In the genomic region with DNA sequence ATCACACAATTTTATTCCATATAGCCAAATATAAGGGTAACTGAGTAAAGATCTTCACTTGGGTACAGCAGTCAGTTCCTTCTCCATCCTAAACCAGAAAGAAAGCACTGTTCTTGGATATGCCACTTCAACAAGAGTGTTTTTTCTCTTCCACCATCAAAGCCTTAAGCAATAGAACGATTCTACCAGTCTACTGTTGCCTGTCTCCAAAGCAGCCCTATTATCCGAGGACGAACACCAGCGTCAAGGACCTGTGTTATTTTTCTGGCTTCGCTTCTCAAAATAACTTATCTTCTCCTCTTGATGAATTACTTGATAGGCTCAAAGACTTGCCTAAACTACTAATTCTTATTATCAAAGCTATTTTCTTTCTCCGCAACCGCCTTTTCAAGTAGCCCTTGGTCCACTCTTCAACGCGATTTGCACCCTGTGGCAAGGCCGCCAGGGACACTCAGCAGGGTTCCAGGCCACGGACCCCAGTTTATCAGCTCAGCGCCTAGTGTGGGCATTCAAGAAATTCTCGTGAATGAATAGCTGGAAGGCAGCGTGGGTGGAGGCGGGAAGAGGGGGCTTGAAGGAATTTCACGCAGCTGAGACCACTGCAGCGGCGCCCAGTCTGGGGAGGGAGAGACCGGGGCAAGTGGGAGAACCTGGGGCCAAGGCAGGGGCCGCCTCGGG, we compare ENCODE assay signal across 1 cellular context.
TF ChIP-seq lines count a peak whose summit lies in the region.

No MANE protein-coding gene starts in this region.

TF ChIP-seq in HepG2, 621 proteins besides CTCF, POLR2A, EP300 and RAD21 (continued from another document and continues in another):
- TF ChIP-seq, protein P1, sequence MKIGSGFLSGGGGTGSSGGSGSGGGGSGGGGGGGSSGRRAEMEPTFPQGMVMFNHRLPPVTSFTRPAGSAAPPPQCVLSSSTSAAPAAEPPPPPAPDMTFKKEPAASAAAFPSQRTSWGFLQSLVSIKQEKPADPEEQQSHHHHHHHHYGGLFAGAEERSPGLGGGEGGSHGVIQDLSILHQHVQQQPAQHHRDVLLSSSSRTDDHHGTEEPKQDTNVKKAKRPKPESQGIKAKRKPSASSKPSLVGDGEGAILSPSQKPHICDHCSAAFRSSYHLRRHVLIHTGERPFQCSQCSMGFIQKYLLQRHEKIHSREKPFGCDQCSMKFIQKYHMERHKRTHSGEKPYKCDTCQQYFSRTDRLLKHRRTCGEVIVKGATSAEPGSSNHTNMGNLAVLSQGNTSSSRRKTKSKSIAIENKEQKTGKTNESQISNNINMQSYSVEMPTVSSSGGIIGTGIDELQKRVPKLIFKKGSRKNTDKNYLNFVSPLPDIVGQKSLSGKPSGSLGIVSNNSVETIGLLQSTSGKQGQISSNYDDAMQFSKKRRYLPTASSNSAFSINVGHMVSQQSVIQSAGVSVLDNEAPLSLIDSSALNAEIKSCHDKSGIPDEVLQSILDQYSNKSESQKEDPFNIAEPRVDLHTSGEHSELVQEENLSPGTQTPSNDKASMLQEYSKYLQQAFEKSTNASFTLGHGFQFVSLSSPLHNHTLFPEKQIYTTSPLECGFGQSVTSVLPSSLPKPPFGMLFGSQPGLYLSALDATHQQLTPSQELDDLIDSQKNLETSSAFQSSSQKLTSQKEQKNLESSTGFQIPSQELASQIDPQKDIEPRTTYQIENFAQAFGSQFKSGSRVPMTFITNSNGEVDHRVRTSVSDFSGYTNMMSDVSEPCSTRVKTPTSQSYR (CRISPR knock-in tag; IDR thresholded peaks at IDR 0.05; ENCODE audit: borderline replicate concordance), result no peak
- TF ChIP-seq TGIF2 (CRISPR knock-in tag; IDR thresholded peaks at IDR 0.05) (no peak), TCF12 (IDR thresholded peaks at IDR 0.05) (no peak), TCF12 (CRISPR knock-in tag; IDR thresholded peaks at IDR 0.05) (no peak), THYN1 (CRISPR knock-in tag; IDR thresholded peaks at IDR 0.05; ENCODE audit: borderline replicate concordance, low read depth) (no peak), SNRNP70 (IDR thresholded peaks at IDR 0.05; ENCODE audit: low read depth, low read length) (no peak), YEATS4 (CRISPR knock-in tag; IDR thresholded peaks at IDR 0.05; ENCODE audit: borderline replicate concordance) (no peak), LCORL (IDR thresholded peaks at IDR 0.05) (no peak), LCORL (CRISPR knock-in tag; IDR thresholded peaks at IDR 0.05) (no peak), NFE2L2 (IDR thresholded peaks at IDR 0.05; ENCODE audit: low read length) (no peak), SOX6 (IDR thresholded peaks at IDR 0.05) (no peak), SOX6 (CRISPR knock-in tag; IDR thresholded peaks at IDR 0.05) (no peak), ZBTB38 (CRISPR knock-in tag; IDR thresholded peaks at IDR 0.05) (no peak; the same call in 1 of the 2 replicates), MYC (CRISPR knock-in tag; IDR thresholded peaks at IDR 0.05; ENCODE audit: borderline replicate concordance) (no peak), ZFP37 (CRISPR knock-in tag; IDR thresholded peaks at IDR 0.05; ENCODE audit: borderline replicate concordance) (no peak), ZMYM3 (CRISPR knock-in tag; IDR thresholded peaks at IDR 0.05) (no peak), EHMT2 (IDR thresholded peaks at IDR 0.05; ENCODE audit: borderline replicate concordance, low read depth, low read length) (no peak), ZNF263 (CRISPR knock-in tag; IDR thresholded peaks at IDR 0.05) (no peak), ZNF282 (IDR thresholded peaks at IDR 0.05; ENCODE audit: partially characterized antibody) (no peak), ZNF224 (CRISPR knock-in tag; IDR thresholded peaks at IDR 0.05) (no peak), ZSCAN9 (CRISPR knock-in tag; IDR thresholded peaks at IDR 0.05; ENCODE audit: borderline replicate concordance) (0 out of 2 replicates have a peak, but pooled peaks have one; percentile 1), RARG (CRISPR knock-in tag; IDR thresholded peaks at IDR 0.05; ENCODE audit: low read depth) (no peak), MXD4 (CRISPR knock-in tag; IDR thresholded peaks at IDR 0.05) (0 out of 2 replicates have a peak, but pooled peaks have one; percentile 12), DPF2 (CRISPR knock-in tag; IDR thresholded peaks at IDR 0.05; ENCODE audit: borderline replicate concordance, low read depth) (no peak), AHR (CRISPR knock-in tag; IDR thresholded peaks at IDR 0.05) (no peak), ZNF17 (CRISPR knock-in tag; IDR thresholded peaks at IDR 0.05) (no peak), ZMYM4 (CRISPR knock-in tag; IDR thresholded peaks at IDR 0.05) (no peak), ZNF878 (CRISPR knock-in tag; IDR thresholded peaks at IDR 0.05) (peak; percentile 84; the same call in 1 of the 2 replicates), ZNF337 (CRISPR knock-in tag; IDR thresholded peaks at IDR 0.05; ENCODE audit: borderline replicate concordance, low read depth) (no peak), ZNF256 (CRISPR knock-in tag; conservative IDR thresholded peaks at IDR 0.05) (0 out of 2 replicates have a peak, but pooled peaks have one; percentile 8), NR2F2 (IDR thresholded peaks at IDR 0.05; ENCODE audit: borderline replicate concordance, low read depth) (peak; percentile 10; the same call in 1 of the 2 replicates), SMARCC2 (IDR thresholded peaks at IDR 0.05) (no peak), HOXA7 (CRISPR knock-in tag; IDR thresholded peaks at IDR 0.05) (no peak), CCAR2 (optimal IDR thresholded peaks at IDR 0.05; ENCODE audit: low read depth, low read length) (no peak), ZNF550 (CRISPR knock-in tag; IDR thresholded peaks at IDR 0.05; ENCODE audit: borderline replicate concordance) (no peak), ELF1 (CRISPR knock-in tag; IDR thresholded peaks at IDR 0.05) (no peak), ARID2 (CRISPR knock-in tag; IDR thresholded peaks at IDR 0.05; ENCODE audit: borderline replicate concordance) (peak; percentile 21; the same call in 1 of the 2 replicates), NFE2L1 (CRISPR knock-in tag; IDR thresholded peaks at IDR 0.05; ENCODE audit: borderline replicate concordance) (no peak)
- TF ChIP-seq, protein P2, sequence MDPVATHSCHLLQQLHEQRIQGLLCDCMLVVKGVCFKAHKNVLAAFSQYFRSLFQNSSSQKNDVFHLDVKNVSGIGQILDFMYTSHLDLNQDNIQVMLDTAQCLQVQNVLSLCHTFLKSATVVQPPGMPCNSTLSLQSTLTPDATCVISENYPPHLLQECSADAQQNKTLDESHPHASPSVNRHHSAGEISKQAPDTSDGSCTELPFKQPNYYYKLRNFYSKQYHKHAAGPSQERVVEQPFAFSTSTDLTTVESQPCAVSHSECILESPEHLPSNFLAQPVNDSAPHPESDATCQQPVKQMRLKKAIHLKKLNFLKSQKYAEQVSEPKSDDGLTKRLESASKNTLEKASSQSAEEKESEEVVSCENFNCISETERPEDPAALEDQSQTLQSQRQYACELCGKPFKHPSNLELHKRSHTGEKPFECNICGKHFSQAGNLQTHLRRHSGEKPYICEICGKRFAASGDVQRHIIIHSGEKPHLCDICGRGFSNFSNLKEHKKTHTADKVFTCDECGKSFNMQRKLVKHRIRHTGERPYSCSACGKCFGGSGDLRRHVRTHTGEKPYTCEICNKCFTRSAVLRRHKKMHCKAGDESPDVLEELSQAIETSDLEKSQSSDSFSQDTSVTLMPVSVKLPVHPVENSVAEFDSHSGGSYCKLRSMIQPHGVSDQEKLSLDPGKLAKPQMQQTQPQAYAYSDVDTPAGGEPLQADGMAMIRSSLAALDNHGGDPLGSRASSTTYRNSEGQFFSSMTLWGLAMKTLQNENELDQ (CRISPR knock-in tag; IDR thresholded peaks at IDR 0.05; ENCODE audit: borderline replicate concordance), result no peak
- TF ChIP-seq, protein P3, sequence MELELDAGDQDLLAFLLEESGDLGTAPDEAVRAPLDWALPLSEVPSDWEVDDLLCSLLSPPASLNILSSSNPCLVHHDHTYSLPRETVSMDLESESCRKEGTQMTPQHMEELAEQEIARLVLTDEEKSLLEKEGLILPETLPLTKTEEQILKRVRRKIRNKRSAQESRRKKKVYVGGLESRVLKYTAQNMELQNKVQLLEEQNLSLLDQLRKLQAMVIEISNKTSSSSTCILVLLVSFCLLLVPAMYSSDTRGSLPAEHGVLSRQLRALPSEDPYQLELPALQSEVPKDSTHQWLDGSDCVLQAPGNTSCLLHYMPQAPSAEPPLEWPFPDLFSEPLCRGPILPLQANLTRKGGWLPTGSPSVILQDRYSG (CRISPR knock-in tag; IDR thresholded peaks at IDR 0.05), result peak; percentile 80; the same call in 1 of the 2 replicates
- TF ChIP-seq, protein P4, sequence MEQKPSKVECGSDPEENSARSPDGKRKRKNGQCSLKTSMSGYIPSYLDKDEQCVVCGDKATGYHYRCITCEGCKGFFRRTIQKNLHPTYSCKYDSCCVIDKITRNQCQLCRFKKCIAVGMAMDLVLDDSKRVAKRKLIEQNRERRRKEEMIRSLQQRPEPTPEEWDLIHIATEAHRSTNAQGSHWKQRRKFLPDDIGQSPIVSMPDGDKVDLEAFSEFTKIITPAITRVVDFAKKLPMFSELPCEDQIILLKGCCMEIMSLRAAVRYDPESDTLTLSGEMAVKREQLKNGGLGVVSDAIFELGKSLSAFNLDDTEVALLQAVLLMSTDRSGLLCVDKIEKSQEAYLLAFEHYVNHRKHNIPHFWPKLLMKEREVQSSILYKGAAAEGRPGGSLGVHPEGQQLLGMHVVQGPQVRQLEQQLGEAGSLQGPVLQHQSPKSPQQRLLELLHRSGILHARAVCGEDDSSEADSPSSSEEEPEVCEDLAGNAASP (CRISPR knock-in tag; IDR thresholded peaks at IDR 0.05; ENCODE audit: borderline replicate concordance), result no peak
- TF ChIP-seq, protein P5, sequence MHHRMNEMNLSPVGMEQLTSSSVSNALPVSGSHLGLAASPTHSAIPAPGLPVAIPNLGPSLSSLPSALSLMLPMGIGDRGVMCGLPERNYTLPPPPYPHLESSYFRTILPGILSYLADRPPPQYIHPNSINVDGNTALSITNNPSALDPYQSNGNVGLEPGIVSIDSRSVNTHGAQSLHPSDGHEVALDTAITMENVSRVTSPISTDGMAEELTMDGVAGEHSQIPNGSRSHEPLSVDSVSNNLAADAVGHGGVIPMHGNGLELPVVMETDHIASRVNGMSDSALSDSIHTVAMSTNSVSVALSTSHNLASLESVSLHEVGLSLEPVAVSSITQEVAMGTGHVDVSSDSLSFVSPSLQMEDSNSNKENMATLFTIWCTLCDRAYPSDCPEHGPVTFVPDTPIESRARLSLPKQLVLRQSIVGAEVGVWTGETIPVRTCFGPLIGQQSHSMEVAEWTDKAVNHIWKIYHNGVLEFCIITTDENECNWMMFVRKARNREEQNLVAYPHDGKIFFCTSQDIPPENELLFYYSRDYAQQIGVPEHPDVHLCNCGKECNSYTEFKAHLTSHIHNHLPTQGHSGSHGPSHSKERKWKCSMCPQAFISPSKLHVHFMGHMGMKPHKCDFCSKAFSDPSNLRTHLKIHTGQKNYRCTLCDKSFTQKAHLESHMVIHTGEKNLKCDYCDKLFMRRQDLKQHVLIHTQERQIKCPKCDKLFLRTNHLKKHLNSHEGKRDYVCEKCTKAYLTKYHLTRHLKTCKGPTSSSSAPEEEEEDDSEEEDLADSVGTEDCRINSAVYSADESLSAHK (CRISPR knock-in tag; IDR thresholded peaks at IDR 0.05; ENCODE audit: borderline replicate concordance), result no peak
- TF ChIP-seq, protein P6, sequence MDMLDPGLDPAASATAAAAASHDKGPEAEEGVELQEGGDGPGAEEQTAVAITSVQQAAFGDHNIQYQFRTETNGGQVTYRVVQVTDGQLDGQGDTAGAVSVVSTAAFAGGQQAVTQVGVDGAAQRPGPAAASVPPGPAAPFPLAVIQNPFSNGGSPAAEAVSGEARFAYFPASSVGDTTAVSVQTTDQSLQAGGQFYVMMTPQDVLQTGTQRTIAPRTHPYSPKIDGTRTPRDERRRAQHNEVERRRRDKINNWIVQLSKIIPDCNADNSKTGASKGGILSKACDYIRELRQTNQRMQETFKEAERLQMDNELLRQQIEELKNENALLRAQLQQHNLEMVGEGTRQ (IDR thresholded peaks at IDR 0.05; ENCODE audit: low read depth, low read length), result no peak
- TF ChIP-seq, protein P6 (CRISPR knock-in tag; IDR thresholded peaks at IDR 0.05; ENCODE audit: borderline replicate concordance), result no peak
- TF ChIP-seq, protein P7, sequence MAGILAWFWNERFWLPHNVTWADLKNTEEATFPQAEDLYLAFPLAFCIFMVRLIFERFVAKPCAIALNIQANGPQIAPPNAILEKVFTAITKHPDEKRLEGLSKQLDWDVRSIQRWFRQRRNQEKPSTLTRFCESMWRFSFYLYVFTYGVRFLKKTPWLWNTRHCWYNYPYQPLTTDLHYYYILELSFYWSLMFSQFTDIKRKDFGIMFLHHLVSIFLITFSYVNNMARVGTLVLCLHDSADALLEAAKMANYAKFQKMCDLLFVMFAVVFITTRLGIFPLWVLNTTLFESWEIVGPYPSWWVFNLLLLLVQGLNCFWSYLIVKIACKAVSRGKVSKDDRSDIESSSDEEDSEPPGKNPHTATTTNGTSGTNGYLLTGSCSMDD (CRISPR knock-in tag; IDR thresholded peaks at IDR 0.05), result no peak
- TF ChIP-seq, protein P8, sequence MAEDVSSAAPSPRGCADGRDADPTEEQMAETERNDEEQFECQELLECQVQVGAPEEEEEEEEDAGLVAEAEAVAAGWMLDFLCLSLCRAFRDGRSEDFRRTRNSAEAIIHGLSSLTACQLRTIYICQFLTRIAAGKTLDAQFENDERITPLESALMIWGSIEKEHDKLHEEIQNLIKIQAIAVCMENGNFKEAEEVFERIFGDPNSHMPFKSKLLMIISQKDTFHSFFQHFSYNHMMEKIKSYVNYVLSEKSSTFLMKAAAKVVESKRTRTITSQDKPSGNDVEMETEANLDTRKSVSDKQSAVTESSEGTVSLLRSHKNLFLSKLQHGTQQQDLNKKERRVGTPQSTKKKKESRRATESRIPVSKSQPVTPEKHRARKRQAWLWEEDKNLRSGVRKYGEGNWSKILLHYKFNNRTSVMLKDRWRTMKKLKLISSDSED (CRISPR knock-in tag; IDR thresholded peaks at IDR 0.05), result no peak
- TF ChIP-seq, protein P9, sequence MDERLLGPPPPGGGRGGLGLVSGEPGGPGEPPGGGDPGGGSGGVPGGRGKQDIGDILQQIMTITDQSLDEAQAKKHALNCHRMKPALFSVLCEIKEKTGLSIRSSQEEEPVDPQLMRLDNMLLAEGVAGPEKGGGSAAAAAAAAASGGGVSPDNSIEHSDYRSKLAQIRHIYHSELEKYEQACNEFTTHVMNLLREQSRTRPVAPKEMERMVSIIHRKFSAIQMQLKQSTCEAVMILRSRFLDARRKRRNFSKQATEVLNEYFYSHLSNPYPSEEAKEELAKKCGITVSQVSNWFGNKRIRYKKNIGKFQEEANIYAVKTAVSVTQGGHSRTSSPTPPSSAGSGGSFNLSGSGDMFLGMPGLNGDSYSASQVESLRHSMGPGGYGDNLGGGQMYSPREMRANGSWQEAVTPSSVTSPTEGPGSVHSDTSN (CRISPR knock-in tag; IDR thresholded peaks at IDR 0.05), result no peak
- TF ChIP-seq, protein P10, sequence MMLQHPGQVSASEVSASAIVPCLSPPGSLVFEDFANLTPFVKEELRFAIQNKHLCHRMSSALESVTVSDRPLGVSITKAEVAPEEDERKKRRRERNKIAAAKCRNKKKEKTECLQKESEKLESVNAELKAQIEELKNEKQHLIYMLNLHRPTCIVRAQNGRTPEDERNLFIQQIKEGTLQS (CRISPR knock-in tag; IDR thresholded peaks at IDR 0.05), result no peak
